In the genomic region with DNA sequence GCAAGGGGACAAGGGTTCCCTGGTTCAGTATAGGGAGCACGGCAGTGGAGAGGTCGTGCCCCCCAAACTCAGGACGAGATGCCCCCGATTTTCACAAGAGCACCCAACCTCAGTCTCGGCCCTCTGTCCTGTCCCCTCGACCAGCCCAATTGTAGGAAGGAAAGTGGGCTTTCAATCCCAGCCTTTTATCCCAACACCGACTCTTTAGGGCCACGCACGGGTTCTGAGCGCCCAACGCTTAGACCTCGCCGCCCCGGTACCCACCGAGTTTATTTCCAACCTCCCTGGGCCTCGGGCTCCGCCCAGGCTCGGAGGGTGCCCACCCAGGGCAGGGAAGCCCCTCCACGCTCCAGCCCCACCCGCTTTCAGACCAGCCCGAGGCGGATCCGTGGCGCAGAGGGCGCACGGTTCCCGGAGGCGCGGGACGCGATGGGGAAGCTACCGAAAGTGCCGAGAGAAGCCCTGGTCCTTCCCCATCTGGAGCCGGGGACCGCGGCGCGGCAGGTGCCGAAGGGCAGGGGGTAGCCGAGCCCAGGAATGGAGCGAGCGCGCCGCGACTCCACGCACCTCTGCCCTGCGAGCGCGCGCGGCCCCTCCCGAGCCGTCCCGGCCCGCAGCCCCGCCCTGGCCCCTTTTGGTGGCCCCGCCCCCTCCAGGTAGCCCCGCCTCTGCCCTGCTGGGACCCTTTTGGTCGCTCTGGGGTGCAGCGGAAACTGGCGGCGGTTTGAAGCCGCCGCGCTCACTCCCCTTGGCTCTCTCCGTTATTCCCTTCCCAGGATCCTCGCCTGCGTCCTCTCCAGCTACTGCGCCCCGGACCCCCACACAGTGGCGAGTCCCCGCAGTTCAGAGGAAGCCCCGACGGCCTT, we compare ENCODE assay signal across 8 cellular contexts. TPM values are rescaled to one million over a fixed set of nuclear protein-coding genes. Genes with fewer than 3 reads are reported as not detected.
DNase-seq lines count a peak whose midpoint lies in the region; ATAC-seq and TF ChIP-seq lines count a peak whose summit lies in the region.

No MANE protein-coding gene starts in this region.

- TF ChIP-seq CTCF in esophagus muscularis mucosa (IDR thresholded peaks at IDR 0.05) (no peak), foreskin fibroblast (IDR thresholded peaks at IDR 0.05; ENCODE audit: low read depth, low read length) (no peak)

- ATAC-seq in HG03520 (IDR thresholded peaks at IDR 0.05; ENCODE audit: unreplicated experiment) = peak; percentile 37

- TF ChIP-seq EP300 in esophagus muscularis mucosa (IDR thresholded peaks at IDR 0.05) = no peak

- H3K27ac ChIP-seq in esophagus muscularis mucosa (replicated peaks in 1 of 4) = no peak overlapping the region
- no peak overlapping the region for H3K27ac ChIP-seq in skin epidermis

- H3K27me3 ChIP-seq in esophagus muscularis mucosa = peaks cover 0 to 93% (median 25%) of the 10 kb centered on the region in 4 donors

- DNase-seq in activated CD8-positive, alpha-beta memory T cell treated with anti-CD3 and anti-CD28 coated beads for 24 hours = peak; percentile 88
- DNase-seq in esophagus muscularis mucosa (ENCODE audit: extremely low spot score) = no peak
- DNase-seq in COR-L47 (lab: John Stamatoyannopoulos, UW) = no peak
- DNase-seq in foreskin fibroblast = no peak
- DNase-seq in NCI-H446 (lab: John Stamatoyannopoulos, UW) = no peak

- H3K4me1 ChIP-seq in esophagus muscularis mucosa = peaks cover 6 to 23% (median 17%) of the 10 kb centered on the region in 4 donors

- TF ChIP-seq POLR2A in esophagus muscularis mucosa (IDR thresholded peaks at IDR 0.05; ENCODE audit: low read depth) = no peak

- intact Hi-C loops in esophagus muscularis mucosa (cut with DNase I) = no loop called here

- WGBS in esophagus muscularis mucosa = 0% methylated on average over 34 of the region's 74 CpGs

- no peaks in the 10 kb centered on the region for H3K9me3 ChIP-seq in esophagus muscularis mucosa

- H3K36me3 ChIP-seq in esophagus muscularis mucosa = no peaks in the 10 kb centered on the region

- H3K4me3 ChIP-seq in GM08714 (ENCODE audit: low read length) (peak overlapping the region; percentile 62; the same call in 1 of the 2 replicates), esophagus muscularis mucosa (peak overlapping the region; percentile 25 to 41 (median 26)), skin epidermis (peak overlapping the region; percentile 16 to 46 (median 19)), foreskin fibroblast (ENCODE audit: low read depth in 1 of 2, low read length in 2 of 2) (no peak overlapping the region)

RNA-seq across cellular contexts. Expression of gene GRID2IP, which starts 20.4 kb away (rescaled TPM):
- total RNA-seq in esophagus muscularis mucosa = not detected

RNA-seq across cellular contexts. Expression of gene ZDHHC4, which starts 46.4 kb away (rescaled TPM):
- total RNA-seq in esophagus muscularis mucosa = 10 to 100 TPM; 41.5 to 57.4 (median 51.9) TPM

RNA-seq across cellular contexts. Expression of gene KDELR2, which starts 46.9 kb away (rescaled TPM):
- 10 to 100 TPM; 53.7 to 68.2 (median 55.3) TPM for total RNA-seq in esophagus muscularis mucosa

RNA-seq across cellular contexts. Expression of gene INTS15, which starts 59.0 kb away (rescaled TPM):
- 10 to 100 TPM; 22.5 to 38.9 (median 33.5) TPM for total RNA-seq in esophagus muscularis mucosa

Comparison
In these comparisons a context has a peak if more than half of its experiments do, and no peak if none do; other contexts are left out.
1. H3K4me3 ChIP-seq: peak in GM08714 (single experiment), esophagus muscularis mucosa (4 of 4) and skin epidermis (7 of 7); none in foreskin fibroblast (0 of 2).